ENCODE assay signal across 1 cellular context in genomic region chr7:1043552-1044188, GRCh38.
TF ChIP-seq lines count a peak whose summit lies in the region.

No MANE protein-coding gene starts in this region.

TF ChIP-seq in K562, 482 proteins besides CTCF, POLR2A, EP300 and RAD21 (continued from another document and continues in another):
- TF ChIP-seq ZNF407 (IDR thresholded peaks at IDR 0.05; ENCODE audit: low read depth) (no peak), ELF1 (tag; IDR thresholded peaks at IDR 0.05) (peak; percentile 81), ZBTB33 (CRISPR knock-in tag; IDR thresholded peaks at IDR 0.05) (peak; percentile 46; the same call in 1 of the 2 replicates), HDAC3 (IDR thresholded peaks at IDR 0.05; ENCODE audit: borderline replicate concordance, partially characterized antibody) (no peak), ZNF699 (CRISPR knock-in tag; IDR thresholded peaks at IDR 0.05; ENCODE audit: insufficient replicate concordance) (no peak), SPI1 (IDR thresholded peaks at IDR 0.05; ENCODE audit: borderline replicate concordance, low read depth, low read length) (no peak), ZNF584 (CRISPR knock-in tag; IDR thresholded peaks at IDR 0.05; ENCODE audit: low read depth) (no peak), CCAR2 (IDR thresholded peaks at IDR 0.05; ENCODE audit: low read depth, low read length) (no peak), NCOA4 (IDR thresholded peaks at IDR 0.05; ENCODE audit: partially characterized antibody) (no peak), NFE2 (IDR thresholded peaks at IDR 0.05; ENCODE audit: low read depth) (no peak), ZNF174 (CRISPR knock-in tag; IDR thresholded peaks at IDR 0.05) (no peak), PCBP1 (IDR thresholded peaks at IDR 0.05; ENCODE audit: low read depth, low read length, poor library complexity, severe bottlenecking) (no peak), CHD1 (IDR thresholded peaks at IDR 0.05; ENCODE audit: low read length) (no peak), IRF2 (CRISPR knock-in tag; IDR thresholded peaks at IDR 0.05) (no peak), CHD2 (IDR thresholded peaks at IDR 0.05; ENCODE audit: low read depth, low read length) (no peak), MAFK (IDR thresholded peaks at IDR 0.05; ENCODE audit: low read length) (no peak), KHSRP (IDR thresholded peaks at IDR 0.05) (no peak), ZFX (CRISPR knock-in tag; IDR thresholded peaks at IDR 0.05) (peak; percentile 71), ZBED1 (IDR thresholded peaks at IDR 0.05) (no peak), RBM22 (IDR thresholded peaks at IDR 0.05; ENCODE audit: low read depth, low read length, poor library complexity, severe bottlenecking) (no peak), ARID2 (IDR thresholded peaks at IDR 0.05) (no peak), CGGBP1 (CRISPR knock-in tag; IDR thresholded peaks at IDR 0.05) (no peak), NR2F6 (CRISPR knock-in tag; IDR thresholded peaks at IDR 0.05) (no peak), ATF3 (IDR thresholded peaks at IDR 0.05) (no peak), ATF3 (CRISPR knock-in tag; conservative IDR thresholded peaks at IDR 0.05) (no peak), ERF (CRISPR knock-in tag; IDR thresholded peaks at IDR 0.05) (0 out of 2 replicates have a peak, but pooled peaks have one; percentile 66), SNIP1 (IDR thresholded peaks at IDR 0.05; ENCODE audit: low read depth) (no peak), ETV5 (CRISPR knock-in tag; IDR thresholded peaks at IDR 0.05; ENCODE audit: low read depth) (0 out of 2 replicates have a peak, but pooled peaks have one; percentile 25), RFX5 (IDR thresholded peaks at IDR 0.05; ENCODE audit: low read depth, low read length) (no peak), MXI1 (IDR thresholded peaks at IDR 0.05; ENCODE audit: low read depth, low read length) (0 out of 2 replicates have a peak, but pooled peaks have one; percentile 21), CEBPG (CRISPR knock-in tag; IDR thresholded peaks at IDR 0.05) (no peak), CEBPG (tag; conservative IDR thresholded peaks at IDR 0.05 in 1 of 2, IDR thresholded peaks at IDR 0.05 in 1 of 2) (no peak), HSF4 (CRISPR knock-in tag; IDR thresholded peaks at IDR 0.05; ENCODE audit: borderline replicate concordance) (no peak), NBN (IDR thresholded peaks at IDR 0.05; ENCODE audit: low read depth) (no peak; the same call in 1 of the 2 replicates), PHF21A (IDR thresholded peaks at IDR 0.05; ENCODE audit: borderline replicate concordance, low read depth) (no peak), ZNF780A (CRISPR knock-in tag; IDR thresholded peaks at IDR 0.05) (no peak), CBFA2T3 (IDR thresholded peaks at IDR 0.05) (no peak)
- TF ChIP-seq, protein P1, sequence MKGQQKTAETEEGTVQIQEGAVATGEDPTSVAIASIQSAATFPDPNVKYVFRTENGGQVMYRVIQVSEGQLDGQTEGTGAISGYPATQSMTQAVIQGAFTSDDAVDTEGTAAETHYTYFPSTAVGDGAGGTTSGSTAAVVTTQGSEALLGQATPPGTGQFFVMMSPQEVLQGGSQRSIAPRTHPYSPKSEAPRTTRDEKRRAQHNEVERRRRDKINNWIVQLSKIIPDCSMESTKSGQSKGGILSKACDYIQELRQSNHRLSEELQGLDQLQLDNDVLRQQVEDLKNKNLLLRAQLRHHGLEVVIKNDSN (CRISPR knock-in tag; IDR thresholded peaks at IDR 0.05) = no peak
- TF ChIP-seq, protein P2, sequence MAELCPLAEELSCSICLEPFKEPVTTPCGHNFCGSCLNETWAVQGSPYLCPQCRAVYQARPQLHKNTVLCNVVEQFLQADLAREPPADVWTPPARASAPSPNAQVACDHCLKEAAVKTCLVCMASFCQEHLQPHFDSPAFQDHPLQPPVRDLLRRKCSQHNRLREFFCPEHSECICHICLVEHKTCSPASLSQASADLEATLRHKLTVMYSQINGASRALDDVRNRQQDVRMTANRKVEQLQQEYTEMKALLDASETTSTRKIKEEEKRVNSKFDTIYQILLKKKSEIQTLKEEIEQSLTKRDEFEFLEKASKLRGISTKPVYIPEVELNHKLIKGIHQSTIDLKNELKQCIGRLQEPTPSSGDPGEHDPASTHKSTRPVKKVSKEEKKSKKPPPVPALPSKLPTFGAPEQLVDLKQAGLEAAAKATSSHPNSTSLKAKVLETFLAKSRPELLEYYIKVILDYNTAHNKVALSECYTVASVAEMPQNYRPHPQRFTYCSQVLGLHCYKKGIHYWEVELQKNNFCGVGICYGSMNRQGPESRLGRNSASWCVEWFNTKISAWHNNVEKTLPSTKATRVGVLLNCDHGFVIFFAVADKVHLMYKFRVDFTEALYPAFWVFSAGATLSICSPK (IDR thresholded peaks at IDR 0.05; ENCODE audit: borderline replicate concordance) = no peak
- TF ChIP-seq, protein P3, sequence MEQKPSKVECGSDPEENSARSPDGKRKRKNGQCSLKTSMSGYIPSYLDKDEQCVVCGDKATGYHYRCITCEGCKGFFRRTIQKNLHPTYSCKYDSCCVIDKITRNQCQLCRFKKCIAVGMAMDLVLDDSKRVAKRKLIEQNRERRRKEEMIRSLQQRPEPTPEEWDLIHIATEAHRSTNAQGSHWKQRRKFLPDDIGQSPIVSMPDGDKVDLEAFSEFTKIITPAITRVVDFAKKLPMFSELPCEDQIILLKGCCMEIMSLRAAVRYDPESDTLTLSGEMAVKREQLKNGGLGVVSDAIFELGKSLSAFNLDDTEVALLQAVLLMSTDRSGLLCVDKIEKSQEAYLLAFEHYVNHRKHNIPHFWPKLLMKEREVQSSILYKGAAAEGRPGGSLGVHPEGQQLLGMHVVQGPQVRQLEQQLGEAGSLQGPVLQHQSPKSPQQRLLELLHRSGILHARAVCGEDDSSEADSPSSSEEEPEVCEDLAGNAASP (IDR thresholded peaks at IDR 0.05) = no peak
- TF ChIP-seq, protein P4, sequence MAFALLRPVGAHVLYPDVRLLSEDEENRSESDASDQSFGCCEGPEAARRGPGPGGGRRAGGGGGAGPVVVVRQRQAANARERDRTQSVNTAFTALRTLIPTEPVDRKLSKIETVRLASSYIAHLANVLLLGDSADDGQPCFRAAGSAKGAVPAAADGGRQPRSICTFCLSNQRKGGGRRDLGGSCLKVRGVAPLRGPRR (CRISPR knock-in tag; IDR thresholded peaks at IDR 0.05) = no peak
- TF ChIP-seq, protein P5, sequence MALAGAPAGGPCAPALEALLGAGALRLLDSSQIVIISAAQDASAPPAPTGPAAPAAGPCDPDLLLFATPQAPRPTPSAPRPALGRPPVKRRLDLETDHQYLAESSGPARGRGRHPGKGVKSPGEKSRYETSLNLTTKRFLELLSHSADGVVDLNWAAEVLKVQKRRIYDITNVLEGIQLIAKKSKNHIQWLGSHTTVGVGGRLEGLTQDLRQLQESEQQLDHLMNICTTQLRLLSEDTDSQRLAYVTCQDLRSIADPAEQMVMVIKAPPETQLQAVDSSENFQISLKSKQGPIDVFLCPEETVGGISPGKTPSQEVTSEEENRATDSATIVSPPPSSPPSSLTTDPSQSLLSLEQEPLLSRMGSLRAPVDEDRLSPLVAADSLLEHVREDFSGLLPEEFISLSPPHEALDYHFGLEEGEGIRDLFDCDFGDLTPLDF (CRISPR knock-in tag; IDR thresholded peaks at IDR 0.05) = no peak
- TF ChIP-seq, protein P6, sequence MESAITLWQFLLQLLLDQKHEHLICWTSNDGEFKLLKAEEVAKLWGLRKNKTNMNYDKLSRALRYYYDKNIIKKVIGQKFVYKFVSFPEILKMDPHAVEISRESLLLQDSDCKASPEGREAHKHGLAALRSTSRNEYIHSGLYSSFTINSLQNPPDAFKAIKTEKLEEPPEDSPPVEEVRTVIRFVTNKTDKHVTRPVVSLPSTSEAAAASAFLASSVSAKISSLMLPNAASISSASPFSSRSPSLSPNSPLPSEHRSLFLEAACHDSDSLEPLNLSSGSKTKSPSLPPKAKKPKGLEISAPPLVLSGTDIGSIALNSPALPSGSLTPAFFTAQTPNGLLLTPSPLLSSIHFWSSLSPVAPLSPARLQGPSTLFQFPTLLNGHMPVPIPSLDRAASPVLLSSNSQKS (CRISPR knock-in tag; IDR thresholded peaks at IDR 0.05) = no peak
- TF ChIP-seq, protein P7, sequence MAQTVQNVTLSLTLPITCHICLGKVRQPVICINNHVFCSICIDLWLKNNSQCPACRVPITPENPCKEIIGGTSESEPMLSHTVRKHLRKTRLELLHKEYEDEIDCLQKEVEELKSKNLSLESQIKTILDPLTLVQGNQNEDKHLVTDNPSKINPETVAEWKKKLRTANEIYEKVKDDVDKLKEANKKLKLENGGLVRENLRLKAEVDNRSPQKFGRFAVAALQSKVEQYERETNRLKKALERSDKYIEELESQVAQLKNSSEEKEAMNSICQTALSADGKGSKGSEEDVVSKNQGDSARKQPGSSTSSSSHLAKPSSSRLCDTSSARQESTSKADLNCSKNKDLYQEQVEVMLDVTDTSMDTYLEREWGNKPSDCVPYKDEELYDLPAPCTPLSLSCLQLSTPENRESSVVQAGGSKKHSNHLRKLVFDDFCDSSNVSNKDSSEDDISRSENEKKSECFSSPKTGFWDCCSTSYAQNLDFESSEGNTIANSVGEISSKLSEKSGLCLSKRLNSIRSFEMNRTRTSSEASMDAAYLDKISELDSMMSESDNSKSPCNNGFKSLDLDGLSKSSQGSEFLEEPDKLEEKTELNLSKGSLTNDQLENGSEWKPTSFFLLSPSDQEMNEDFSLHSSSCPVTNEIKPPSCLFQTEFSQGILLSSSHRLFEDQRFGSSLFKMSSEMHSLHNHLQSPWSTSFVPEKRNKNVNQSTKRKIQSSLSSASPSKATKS (CRISPR knock-in tag; IDR thresholded peaks at IDR 0.05) = no peak
